ENCODE assay signal across 1 cellular context in genomic region chr5:140690376-140690932, GRCh38.
A peak's percentile ranks its signal among the peaks of the same experiment; 100 is the strongest.
TF ChIP-seq lines count a peak whose summit lies in the region.

No MANE protein-coding gene starts in this region.

TF ChIP-seq in K562, 482 proteins besides CTCF, POLR2A, EP300 and RAD21:
- TF ChIP-seq MLX (CRISPR knock-in tag; conservative IDR thresholded peaks at IDR 0.05) (no peak), KDM1A (IDR thresholded peaks at IDR 0.05) (0 out of 4 replicates have a peak, but pooled peaks of 1 of the 2 experiments have one; percentile 5), ZNF316 (IDR thresholded peaks at IDR 0.05) (peak; percentile 88), TRIM24 (IDR thresholded peaks at IDR 0.05) (peak; percentile 14 to 45; a peak in 2 of 4 replicates), HMG20B (CRISPR knock-in tag; IDR thresholded peaks at IDR 0.05) (no peak), TRIM28 (IDR thresholded peaks at IDR 0.05) (peak; percentile 74; the same call in 1 of the 2 replicates), CBX3 (IDR thresholded peaks at IDR 0.05; ENCODE audit: borderline replicate concordance in 1 of 2, low read length in 2 of 2) (peak in 1 of 2 experiments; percentile 51; a peak in 1 of 3 replicates)
